13 cellular contexts compared by ENCODE assay signal in the genomic region with DNA sequence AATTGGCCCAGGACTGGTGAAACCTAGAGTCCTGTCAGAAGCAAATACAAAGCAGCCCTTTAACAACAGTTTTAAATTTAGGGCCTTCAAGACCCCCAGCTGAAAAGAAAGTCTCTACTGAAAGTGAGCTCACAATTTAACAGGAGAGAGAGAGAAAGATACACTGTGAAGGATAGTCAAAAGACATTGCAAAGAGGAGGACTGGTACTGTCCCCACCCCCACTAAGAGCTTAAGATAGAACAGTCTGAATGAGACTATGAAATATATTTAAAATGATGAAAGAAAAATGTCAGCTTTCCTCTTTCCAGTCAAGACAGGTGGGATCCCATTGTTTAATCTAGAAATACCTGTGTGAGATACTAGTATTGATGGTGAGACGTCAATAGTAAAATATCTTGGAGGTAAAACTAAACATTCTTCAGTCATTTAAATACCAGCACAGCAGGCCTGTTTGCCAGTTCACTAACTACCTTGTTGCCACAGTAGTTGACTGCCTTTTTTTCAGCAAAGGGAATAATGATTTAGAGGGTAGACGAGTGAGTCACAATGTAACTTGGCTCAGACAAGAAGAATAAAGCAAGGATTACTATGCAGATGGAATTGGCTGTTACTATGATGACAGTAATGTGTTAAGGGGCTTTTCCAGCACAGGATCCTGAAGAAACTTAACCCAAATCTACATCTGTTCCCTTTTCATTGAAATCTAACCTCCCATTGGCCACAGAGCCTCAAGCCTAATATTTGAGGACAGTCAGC. TPM values are rescaled to one million over a fixed set of nuclear protein-coding genes. Genes with fewer than 3 reads are reported as not detected.
DNase-seq lines count a peak whose midpoint lies in the region; ATAC-seq and TF ChIP-seq lines count a peak whose summit lies in the region.
"Had no signal": no experiment of that assay in that cellular context is flagged by ENCODE, and none has a peak within 500 bp of the region (broad histone marks: within the 10 kb centered on the region; RNA-seq: fewer than 3 reads in every experiment).

No MANE protein-coding gene starts in this region.

- no CpG with 5 or more reads among the region's 2 CpGs for WGBS in mesendoderm (ENCODE audit: extremely low coverage, insufficient coverage, low lambda C conversion rate)
- WGBS in sigmoid colon, 2 donors = 86 to 92% methylated on average over 2 of the region's 2 CpGs

- H2AK5ac ChIP-seq in mesendoderm (ENCODE audit: low read length) = no peak overlapping the region

- TF ChIP-seq CTCF in BJ (IDR thresholded peaks at IDR 0.05; ENCODE audit: insufficient read depth, low read depth, low read length) (no peak), sigmoid colon (IDR thresholded peaks at IDR 0.05) (no peak)

- CTCF ChIA-PET in BJ (lab: Yijun Ruan, JAX) = interaction anchor here (0.8 to 1.6 kb wide), 2 partner anchors 19 to 64 kb away, joined by 3 to 6 read pairs; no protein-coding TSS in a partner anchor

- TF ChIP-seq POLR2A in sigmoid colon (IDR thresholded peaks at IDR 0.05) = no peak

- H3K79me2 ChIP-seq in mesendoderm (ENCODE audit: control insufficient read depth, insufficient read depth, low read length) = no peaks in the 10 kb centered on the region

- peak; percentile 26 for DNase-seq in BJ (ENCODE audit: low read depth)
- peak; percentile 13 for DNase-seq in NCI-H226
- peak; percentile 20 for DNase-seq in dermis blood vessel endothelial cell
- DNase-seq in mesendoderm = peak; percentile 87
- DNase-seq in activated gamma-delta T cell (lab: John Stamatoyannopoulos, UW) = no peak
- no peak for DNase-seq in sigmoid colon
- DNase-seq: activated CD8-positive, alpha-beta memory T cell treated with anti-CD3 and anti-CD28 coated beads, Interleukin-2, amount 50 U/mL, for 48 hours; effector memory CD8-positive, alpha-beta T cell; GOT3; islet precursor cell had no signal

- no peaks in the 10 kb centered on the region for H3K79me1 ChIP-seq in mesendoderm (ENCODE audit: low read length)

- H3K27me3 ChIP-seq in BJ (ENCODE audit: control insufficient read depth, insufficient read depth, low read length) = no peaks in the 10 kb centered on the region
- no peaks in the 10 kb centered on the region for H3K27me3 ChIP-seq in mesendoderm (ENCODE audit: insufficient read depth, low read length, poor library complexity)
- no peaks in the 10 kb centered on the region for H3K27me3 ChIP-seq in sigmoid colon

- H4K5ac ChIP-seq in mesendoderm (ENCODE audit: low read length) = no peak overlapping the region

- peak overlapping the region; percentile 71 for H3K27ac ChIP-seq in mesendoderm (ENCODE audit: low read depth, low read length)
- no peak overlapping the region for H3K27ac ChIP-seq in sigmoid colon
- H3K27ac ChIP-seq: RWPE1 had no signal

- H3K4me1 ChIP-seq in mesendoderm (ENCODE audit: control insufficient read depth, low read depth, low read length) (peaks cover 4% of the 10 kb centered on the region), sigmoid colon (no peaks in the 10 kb centered on the region)

- no peak overlapping the region for H3K9ac ChIP-seq in mesendoderm (ENCODE audit: low read length)

- H3K18ac ChIP-seq in mesendoderm (ENCODE audit: low read length) = no peak overlapping the region

- no peak overlapping the region for H3K23ac ChIP-seq in mesendoderm (ENCODE audit: low read length)

- H3K4me3 ChIP-seq in BJ (ENCODE audit: low read depth, low read length) (no peak overlapping the region), mesendoderm (ENCODE audit: low read length) (no peak overlapping the region), sigmoid colon (no peak overlapping the region)

- H3K4ac ChIP-seq in mesendoderm (ENCODE audit: low read depth, low read length) = no peak overlapping the region

- H3K56ac ChIP-seq in mesendoderm (ENCODE audit: low read length) = no peak overlapping the region

- intact Hi-C loops in sigmoid colon (cut with DNase I) = no loop called here

- no peak overlapping the region for H2BK120ac ChIP-seq in mesendoderm (ENCODE audit: low read depth, low read length)

- H3K9me3 ChIP-seq in sigmoid colon = no peaks in the 10 kb centered on the region

- no peak overlapping the region for H3K4me2 ChIP-seq in mesendoderm (ENCODE audit: low read length)

- no peak for TF ChIP-seq EP300 in sigmoid colon (IDR thresholded peaks at IDR 0.05)

- POLR2A ChIA-PET in BJ (lab: Charles Lee) = no interaction called here

- H2BK15ac ChIP-seq in mesendoderm (replicated peaks; ENCODE audit: low read depth) = no peak overlapping the region

- H4K8ac ChIP-seq in mesendoderm (ENCODE audit: low read depth, low read length) = no peak overlapping the region

- no peak overlapping the region for H2BK5ac ChIP-seq in mesendoderm (ENCODE audit: low read length)

- H3K36me3 ChIP-seq in BJ (ENCODE audit: control insufficient read depth, insufficient read depth, low read length) (peaks cover 1% of the 10 kb centered on the region; the same call in 1 of the 2 replicates), mesendoderm (ENCODE audit: control insufficient read depth, insufficient read depth, low read length) (peaks cover 2% of the 10 kb centered on the region), sigmoid colon (peaks cover 0 to 98% (median 22%) of the 10 kb centered on the region in 4 donors)

- ATAC-seq in GM18873 (IDR thresholded peaks at IDR 0.05; ENCODE audit: low FRiP score, unreplicated experiment) (no peak), GM19328 (IDR thresholded peaks at IDR 0.05; ENCODE audit: unreplicated experiment) (no peak)
- ATAC-seq: effector memory CD8-positive, alpha-beta T cell had no signal

RNA-seq across cellular contexts. Expression of a gene that starts 47.2 kb away (rescaled TPM):
- polyA plus RNA-seq in BJ (2011; rRNA removed) = 3.2 and 4.5 TPM in 2 replicates
- 4.1 and 8.4 TPM in 2 replicates for polyA minus RNA-seq in BJ (2011; rRNA and poly(A)+ RNA removed)
- total RNA-seq in dermis blood vessel endothelial cell = under 0.01 and 0.09 TPM in 2 replicates
- 10.0 TPM for polyA plus RNA-seq in mesendoderm (2013, experiment 1 of 2)
- 10.2 TPM for polyA plus RNA-seq in mesendoderm (2013, experiment 2 of 2)
- total RNA-seq in sigmoid colon = 1 to 10 TPM; 3.6 to 5.5 (median 3.8) TPM
- polyA plus RNA-seq in sigmoid colon = 1 to 10 TPM in 1 of 3 donors, under 1 TPM in 1, not detected in 1; 0.60 to 1.8 TPM

Comparison
In these comparisons a context has a peak if more than half of its experiments do, and no peak if none do; other contexts are left out.
1. DNase-seq: peak in BJ (single experiment), NCI-H226 (single experiment), dermis blood vessel endothelial cell (single experiment) and mesendoderm (single experiment); none in activated gamma-delta T cell (single experiment) and sigmoid colon (single experiment).